In the genomic region with DNA sequence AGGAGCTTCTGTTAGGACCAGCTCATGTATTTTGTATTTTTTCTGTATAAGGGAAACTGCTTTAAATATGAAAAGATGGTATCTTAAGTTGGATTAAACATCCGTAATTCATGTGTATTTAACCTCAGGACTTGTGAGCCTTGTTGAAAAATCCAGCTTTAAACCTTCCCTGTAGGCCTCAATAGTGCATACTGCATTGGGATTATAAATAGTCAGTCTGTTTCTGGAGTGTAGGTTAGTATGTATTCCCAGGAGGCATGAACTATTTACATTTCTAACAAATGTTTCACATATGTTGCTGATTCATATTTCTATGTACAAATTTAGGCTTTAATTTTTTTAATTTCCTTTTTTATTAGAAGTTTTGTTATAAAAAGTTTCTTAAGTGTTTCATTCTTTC, we compare ENCODE assay signal across 17 cellular contexts.
DNase-seq lines count a peak whose midpoint lies in the region; ATAC-seq, FAIRE-seq and TF ChIP-seq lines count a peak whose summit lies in the region.
"Had no signal": no experiment of that assay in that cellular context is flagged by ENCODE, and none has a peak within 500 bp of the region (broad histone marks: within the 10 kb centered on the region; RNA-seq: fewer than 3 reads in every experiment).

No MANE protein-coding gene starts in this region.

- DNase-seq in AG04449 (ENCODE audit: low read depth, low spot score) (peak; percentile 23), GM19239 (ENCODE audit: insufficient read length, low spot score) (no peak), SK-MEL-5 (ENCODE audit: low read depth, low spot score) (peak; percentile 17), hepatic stellate cell (ENCODE audit: low spot score) (peak; percentile 17), OCI-M2 (lab: John Stamatoyannopoulos, UW; ENCODE audit: unreplicated experiment) (no peak), inferior parietal cortex (ENCODE audit: extremely low spot score) (no peak), NCI-H345 treated with DMSO at 0.1 percent for 48 hours (lab: John Stamatoyannopoulos, UW; ENCODE audit: unreplicated experiment) (no peak)
- DNase-seq: activated CD8-positive, alpha-beta memory T cell treated with anti-CD3 and anti-CD28 coated beads, Interleukin-2, amount 50 U/mL, for 4 hours; activated naive CD8-positive, alpha-beta T cell treated with anti-CD3 and anti-CD28 coated beads, Interleukin-2, amount 10 ng/mL, durations not matched to agents 7 days and 5 days; heart left ventricle; left colon; NCI-H1105; NCI-H2227 treated with DMSO at 0.1 percent for 48 hours; OCI-M1; T-helper 1 cell had no signal

- in situ Hi-C loops in SK-MEL-5 (cut with HindIII; ENCODE audit: low pct_unique_long_range_greater_than_20kb, low sequenced_read_pairs), result no loop called here

- H3K4me3 ChIP-seq in AG04449 (ENCODE audit: low read depth, low read length), result no peak overlapping the region
- H3K4me3 ChIP-seq: heart left ventricle, prostate gland had no signal

- POLR2A ChIA-PET in AG04449 (lab: Yijun Ruan, JAX), result interaction anchor here (1.4 kb wide), 1 partner anchor 164 kb away, joined by 3 read pairs; no protein-coding TSS in a partner anchor

- TF ChIP-seq CTCF in AG04449 (IDR thresholded peaks at IDR 0.05; ENCODE audit: insufficient read depth, low read length, missing control alignments), result no peak

- ATAC-seq in HG03196 (IDR thresholded peaks at IDR 0.05; ENCODE audit: unreplicated experiment), result no peak
- ATAC-seq: heart left ventricle, left colon had no signal

- CTCF ChIA-PET in AG04449 (lab: Yijun Ruan, JAX), result interaction anchor here (1.4 kb wide), 1 partner anchor 21 kb away, joined by 3 read pairs; no protein-coding TSS in a partner anchor

- FAIRE-seq in GM19239 (lab: Jason Lieb, UNC), result peak; percentile 78

Comparison
In these comparisons a context has a peak if more than half of its experiments do, and no peak if none do; other contexts are left out.
1. DNase-seq: peak in AG04449 (single experiment), SK-MEL-5 (single experiment) and hepatic stellate cell (single experiment); none in GM19239 (single experiment), OCI-M2 (single experiment), inferior parietal cortex (single experiment) and NCI-H345 treated with DMSO at 0.1 percent for 48 hours (single experiment).